Comparison of ENCODE assay signal across 28 cellular contexts in genomic region chr9:125660557-125660956, GRCh38. TPM values are rescaled to one million over a fixed set of nuclear protein-coding genes. Genes with fewer than 3 reads are reported as not detected.
DNase-seq lines count a peak whose midpoint lies in the region; ATAC-seq, FAIRE-seq and TF ChIP-seq lines count a peak whose summit lies in the region.
"Had no signal": no experiment of that assay in that cellular context is flagged by ENCODE, and none has a peak within 500 bp of the region (broad histone marks: within the 10 kb centered on the region; RNA-seq: fewer than 3 reads in every experiment).

No MANE protein-coding gene starts in this region.

- no peak overlapping the region for H3K27ac Mint-ChIP-seq in activated naive CD4-positive, alpha-beta T cell treated with anti-CD3 and anti-CD28 coated beads for 36 hours
- H3K27ac Mint-ChIP-seq in glutamatergic neuron (ENCODE audit: unreplicated experiment), result no peak overlapping the region
- H3K27ac Mint-ChIP-seq: CD8-positive, alpha-beta memory T cell had no signal

- H3K36me3 ChIP-seq in H1 (ENCODE audit: control insufficient read depth in 2 of 4, insufficient read depth in 4 of 4, low read length in 3 of 4) (peaks cover 0 to 2% (median 0%) of the 10 kb centered on the region in 4 experiments; a peak in 3 of 8 replicates), smooth muscle cell (ENCODE audit: low read depth) (no peaks in the 10 kb centered on the region)
- H3K36me3 ChIP-seq: Peyer's patch had no signal

- TF ChIP-seq EP300 in H1 (IDR thresholded peaks at IDR 0.05; ENCODE audit: borderline replicate concordance in 1 of 2, low read depth in 2 of 2, low read length in 2 of 2), result no peak

- no peak overlapping the region for H3K56ac ChIP-seq in H1 (replicated peaks; ENCODE audit: insufficient read length, low read depth, low read length)

- no peak overlapping the region for H4K8ac ChIP-seq in H1 (ENCODE audit: extremely low read depth, insufficient read depth, low read length)

- peaks cover 17% of the 10 kb centered on the region for H3K4me1 Mint-ChIP-seq in activated naive CD4-positive, alpha-beta T cell treated with anti-CD3 and anti-CD28 coated beads for 36 hours (ENCODE audit: low read depth)
- peaks cover 11% of the 10 kb centered on the region for H3K4me1 Mint-ChIP-seq in glutamatergic neuron (ENCODE audit: low read depth, unreplicated experiment)

- H2BK120ac ChIP-seq in H1 (replicated peaks; ENCODE audit: low read depth, low read length), result no peak overlapping the region

- no peak for TF ChIP-seq CTCF in H1 (IDR thresholded peaks at IDR 0.05; ENCODE audit: control extremely low read depth in 1 of 3, insufficient read depth in 1 of 3, low read depth in 1 of 3, low read length in 3 of 3)
- no peak for TF ChIP-seq CTCF in smooth muscle cell (IDR thresholded peaks at IDR 0.05; ENCODE audit: borderline replicate concordance, insufficient read depth, poor library complexity, severe bottlenecking)
- no peak for TF ChIP-seq CTCF in glutamatergic neuron (IDR thresholded peaks at IDR 0.05; ENCODE audit: partially characterized antibody, unreplicated experiment)

- H3F3A ChIP-seq in smooth muscle cell (ENCODE audit: low read depth), result no peaks in the 10 kb centered on the region

- POLR2A ChIA-PET in H1 (lab: Charles Lee; ENCODE audit: partially characterized antibody), result interaction anchor here (1.3 kb wide), 1 partner anchor 12 kb away, joined by 4 read pairs; no protein-coding TSS in a partner anchor

- no peak overlapping the region for H4K91ac ChIP-seq in H1 (replicated peaks; ENCODE audit: insufficient read length, low read length)

- no peak for TF ChIP-seq RAD21 in H1 (IDR thresholded peaks at IDR 0.05 in 1 of 2, conservative IDR thresholded peaks at IDR 0.05 in 1 of 2; ENCODE audit: low read depth in 2 of 2, low read length in 2 of 2)

- peaks cover 10% of the 10 kb centered on the region for H3K36me3 Mint-ChIP-seq in activated naive CD4-positive, alpha-beta T cell treated with anti-CD3 and anti-CD28 coated beads for 36 hours (ENCODE audit: low read depth)
- no peaks in the 10 kb centered on the region for H3K36me3 Mint-ChIP-seq in glutamatergic neuron (ENCODE audit: unreplicated experiment)

- H3K27ac ChIP-seq in H1 (ENCODE audit: low read depth, low read length), result no peak overlapping the region
- peak overlapping the region; percentile 81 for H3K27ac ChIP-seq in smooth muscle cell (ENCODE audit: low read depth)
- H3K27ac ChIP-seq: A549, C4-2B, Peyer's patch, SK-N-MC had no signal

- ATAC-seq in HG03439 (IDR thresholded peaks at IDR 0.05; ENCODE audit: unreplicated experiment) (peak; percentile 4), GM19023 (IDR thresholded peaks at IDR 0.05; ENCODE audit: unreplicated experiment) (no peak)
- ATAC-seq: A549, HepG2, K562 had no signal

- H3K27me3 Mint-ChIP-seq in activated naive CD4-positive, alpha-beta T cell treated with anti-CD3 and anti-CD28 coated beads for 36 hours (ENCODE audit: low read depth), result no peaks in the 10 kb centered on the region
- no peaks in the 10 kb centered on the region for H3K27me3 Mint-ChIP-seq in glutamatergic neuron (ENCODE audit: unreplicated experiment)
- H3K27me3 Mint-ChIP-seq: CD8-positive, alpha-beta memory T cell had no signal

- H3K23ac ChIP-seq in H1 (ENCODE audit: insufficient read length), result no peak overlapping the region

- H3K4ac ChIP-seq in H1 (replicated peaks; ENCODE audit: insufficient read length, low read depth, low read length), result no peak overlapping the region

- H3K14ac ChIP-seq in H1 (ENCODE audit: insufficient read length), result no peak overlapping the region

- no peak overlapping the region for H3K4me2 ChIP-seq in H1 (ENCODE audit: insufficient read depth in 1 of 2, low read depth in 2 of 2, low read length in 2 of 2)
- H3K4me2 ChIP-seq in smooth muscle cell, result no peak overlapping the region
- H3K4me2 ChIP-seq: A549 had no signal

- H3K4me1 ChIP-seq in H1 (replicated peaks in 1 of 4; ENCODE audit: control insufficient read depth in 3 of 4, insufficient read depth in 4 of 4, low read length in 3 of 4) (peaks cover 3 to 11% (median 4%) of the 10 kb centered on the region in 4 experiments; a peak in 4 of 7 replicates), smooth muscle cell (ENCODE audit: low read depth) (peaks cover 9% of the 10 kb centered on the region)
- H3K4me1 ChIP-seq: Peyer's patch had no signal

- H4K5ac ChIP-seq in H1 (ENCODE audit: insufficient read length, low read depth, low read length), result no peak overlapping the region

- no peaks in the 10 kb centered on the region for H3K27me3 ChIP-seq in H1 (replicated peaks in 1 of 4; ENCODE audit: control insufficient read depth in 3 of 4, extremely low read depth in 1 of 4, insufficient read depth in 3 of 4, low read length in 3 of 4)
- no peaks in the 10 kb centered on the region for H3K27me3 ChIP-seq in smooth muscle cell (ENCODE audit: low read depth)
- H3K27me3 ChIP-seq: Peyer's patch had no signal

- WGBS in H1 (ENCODE audit: extremely low coverage in 1 of 2, insufficient coverage in 1 of 2, insufficient read length in 1 of 2, insufficient replicate concordance in 2 of 2, low coverage in 1 of 2, low lambda C conversion rate in 2 of 2, missing lambda C conversion rate in 1 of 2), 2 experiments, result 97% methylated on average over 6 of the region's 6 CpGs; no CpG with 5 or more reads in 1 of the 2 experiments
- WGBS in smooth muscle cell (ENCODE audit: low lambda C conversion rate), result 93% methylated on average over 6 of the region's 6 CpGs

- no peak overlapping the region for H2BK5ac ChIP-seq in H1 (ENCODE audit: low read depth, low read length)

- intact Hi-C loops in activated naive CD4-positive, alpha-beta T cell treated with anti-CD3 and anti-CD28 coated beads for 36 hours (cut with micrococcal nuclease), result loop anchor here (1.0 to 2.0 kb wide), 3 partner anchors 14 to 41 kb away; no protein-coding TSS in a partner anchor

- H3K9ac ChIP-seq in H1 (replicated peaks in 1 of 4; ENCODE audit: extremely low read depth in 1 of 4, low read depth in 3 of 4, low read length in 3 of 4), result no peak overlapping the region
- H3K9ac ChIP-seq in smooth muscle cell (ENCODE audit: low read depth), result peak overlapping the region; percentile 9

- no peaks in the 10 kb centered on the region for H3K9me3 ChIP-seq in H1 (ENCODE audit: insufficient read depth in 2 of 2, low read depth in 1 of 2, low read length in 1 of 2)
- H3K9me3 ChIP-seq in smooth muscle cell (replicated peaks; ENCODE audit: low read depth), result no peaks in the 10 kb centered on the region
- H3K9me3 ChIP-seq: A549, Peyer's patch had no signal

- no peak overlapping the region for H2BK20ac ChIP-seq in H1 (ENCODE audit: low read length)

- no peak overlapping the region for H2BK12ac ChIP-seq in H1 (ENCODE audit: low read depth, low read length)

- peaks cover 3% of the 10 kb centered on the region; the same call in 1 of the 2 replicates for H3K23me2 ChIP-seq in H1 (ENCODE audit: low read depth, low read length)

- H3K79me1 ChIP-seq in H1 (ENCODE audit: low read depth, low read length), result no peaks in the 10 kb centered on the region; the same call in 1 of the 2 replicates

- CTCF ChIA-PET in activated naive CD4-positive, alpha-beta T cell treated with anti-CD3 and anti-CD28 coated beads for 36 hours (lab: Charles Lee), result interaction anchor here (0.6 kb wide), 1 partner anchor 1250 kb away, joined by 3 read pairs; no protein-coding TSS in a partner anchor
- CTCF ChIA-PET in H1 (lab: Charles Lee; ENCODE audit: partially characterized antibody), result no interaction called here

- H3K4me3 Mint-ChIP-seq in activated naive CD4-positive, alpha-beta T cell treated with anti-CD3 and anti-CD28 coated beads for 36 hours, result no peak overlapping the region
- H3K4me3 Mint-ChIP-seq in glutamatergic neuron (ENCODE audit: unreplicated experiment), result no peak overlapping the region
- H3K4me3 Mint-ChIP-seq: CD8-positive, alpha-beta memory T cell had no signal

- H2AFZ ChIP-seq in H1 (ENCODE audit: low read length) (no peak overlapping the region), smooth muscle cell (ENCODE audit: low read depth) (no peak overlapping the region)

- H2AK5ac ChIP-seq in H1 (ENCODE audit: low read depth, low read length), result 0 out of 2 replicates have a peak overlapping the region, but pooled peaks have one; percentile 77

- H3K18ac ChIP-seq in H1 (ENCODE audit: extremely low read depth, low read length), result no peak overlapping the region

- H4K20me1 ChIP-seq in H1 (replicated peaks in 1 of 2; ENCODE audit: control insufficient read depth in 1 of 2, insufficient read depth in 2 of 2, low read length in 2 of 2) (no peaks in the 10 kb centered on the region), smooth muscle cell (ENCODE audit: low read depth) (no peaks in the 10 kb centered on the region)

- no peak overlapping the region for H3K4me3 ChIP-seq in H1 (ENCODE audit: extremely low read depth in 1 of 4, insufficient read depth in 2 of 4, low read depth in 3 of 4, low read length in 4 of 4)
- no peak overlapping the region for H3K4me3 ChIP-seq in smooth muscle cell
- H3K4me3 ChIP-seq: A549, K562, Peyer's patch, SK-N-MC had no signal

- TF ChIP-seq POLR2A in H1 (IDR thresholded peaks at IDR 0.05; ENCODE audit: control extremely low read depth in 1 of 2, low read depth in 2 of 2, low read length in 2 of 2), result no peak

- peak; percentile 31 for DNase-seq in activated naive CD4-positive, alpha-beta T cell treated with anti-CD3 and anti-CD28 coated beads for 36 hours
- no peak for DNase-seq in activated naive CD4-positive, alpha-beta T cell treated with Interleukin-2 at 50 U/mL for 16 hours
- DNase-seq in H1 (ENCODE audit: low read depth in 1 of 2, low spot score in 2 of 2) (no peak), smooth muscle cell (lab: John Stamatoyannopoulos, UW; ENCODE audit: unreplicated experiment) (no peak), glutamatergic neuron (no peak)
- DNase-seq: CD8-positive, alpha-beta memory T cell; DMS 273 treated with DMSO at 0.1 percent for 48 hours; DMS79; GDM1; H7; Kasumi-1; NCI-H1092 treated with DMSO at 0.1 percent for 48 hours; NCI-H1436; NCI-H187; NCI-H2081 treated with DMSO at 0.1 percent for 48 hours; NCI-H2171; NCI-H510A; NCI-H69; OCI-M1; Peyer's patch; SIG-M5 had no signal

- H2BK15ac ChIP-seq in H1 (ENCODE audit: low read length), result no peak overlapping the region

- no peaks in the 10 kb centered on the region for H3K9me3 Mint-ChIP-seq in activated naive CD4-positive, alpha-beta T cell treated with anti-CD3 and anti-CD28 coated beads for 36 hours
- H3K9me3 Mint-ChIP-seq in glutamatergic neuron (ENCODE audit: unreplicated experiment), result peaks cover 4% of the 10 kb centered on the region
- H3K9me3 Mint-ChIP-seq: CD8-positive, alpha-beta memory T cell had no signal

- H3K79me2 ChIP-seq in H1 (ENCODE audit: control insufficient read depth in 1 of 2, insufficient read depth in 2 of 2, low read length in 2 of 2), result peaks cover 0 to 12% of the 10 kb centered on the region in 2 experiments; a peak in 2 of 4 replicates
- H3K79me2 ChIP-seq in smooth muscle cell (ENCODE audit: low read depth), result peaks cover 5% of the 10 kb centered on the region

- no peak for FAIRE-seq in H1 (lab: Jason Lieb, UNC)
- FAIRE-seq: A549, HepG2, K562 had no signal

RNA-seq across cellular contexts. Expression of gene MAPKAP1, which starts 46.5 kb away (rescaled TPM):
- 10 to 100 TPM; 54.8 to 57.4 TPM for total RNA-seq in activated naive CD4-positive, alpha-beta T cell treated with anti-CD3 and anti-CD28 coated beads for 36 hours
- 140 and 146 TPM in 2 replicates for total RNA-seq in H1 (2021; fragmentation: NEBNext Ultra II Directional; extraction: Animal tissue kit (Norgen Biotek cat#: 25700))
- polyA plus RNA-seq in H1 (2011; rRNA removed) (79.2 and 101 TPM in 2 replicates), smooth muscle cell (71.9 and 74.5 TPM in 2 replicates)
- polyA plus RNA-seq in H1 (2011; cell fraction: cytosol; rRNA removed), result 85.1 TPM
- polyA plus RNA-seq in H1 (2011; cell fraction: nucleus; rRNA removed), result 106 TPM
- polyA plus RNA-seq in H1 (2012, experiment 1 of 2), result 86.0 to 98.9 TPM (median 91.5 TPM) in 4 replicates
- polyA plus RNA-seq in H1 (2012, experiment 2 of 2), result 41.8 TPM
- polyA plus RNA-seq in H1 (2013, experiment 1 of 2), result 89.0 TPM
- polyA plus RNA-seq in H1 (2013, experiment 2 of 2), result 86.7 TPM
- polyA minus RNA-seq in H1 (2011; rRNA and poly(A)+ RNA removed), result 117 and 131 TPM in 2 replicates
- 31.9 TPM for polyA minus RNA-seq in H1 (2011; cell fraction: cytosol; rRNA and poly(A)+ RNA removed)
- polyA minus RNA-seq in H1 (2011; cell fraction: nucleus; rRNA and poly(A)+ RNA removed), result 97.4 TPM
- total RNA-seq in smooth muscle cell (50.1 and 52.3 TPM in 2 replicates), glutamatergic neuron (ENCODE audit: unreplicated experiment) (59.6 TPM)
